8 cellular contexts compared by ENCODE assay signal in the genomic region with DNA sequence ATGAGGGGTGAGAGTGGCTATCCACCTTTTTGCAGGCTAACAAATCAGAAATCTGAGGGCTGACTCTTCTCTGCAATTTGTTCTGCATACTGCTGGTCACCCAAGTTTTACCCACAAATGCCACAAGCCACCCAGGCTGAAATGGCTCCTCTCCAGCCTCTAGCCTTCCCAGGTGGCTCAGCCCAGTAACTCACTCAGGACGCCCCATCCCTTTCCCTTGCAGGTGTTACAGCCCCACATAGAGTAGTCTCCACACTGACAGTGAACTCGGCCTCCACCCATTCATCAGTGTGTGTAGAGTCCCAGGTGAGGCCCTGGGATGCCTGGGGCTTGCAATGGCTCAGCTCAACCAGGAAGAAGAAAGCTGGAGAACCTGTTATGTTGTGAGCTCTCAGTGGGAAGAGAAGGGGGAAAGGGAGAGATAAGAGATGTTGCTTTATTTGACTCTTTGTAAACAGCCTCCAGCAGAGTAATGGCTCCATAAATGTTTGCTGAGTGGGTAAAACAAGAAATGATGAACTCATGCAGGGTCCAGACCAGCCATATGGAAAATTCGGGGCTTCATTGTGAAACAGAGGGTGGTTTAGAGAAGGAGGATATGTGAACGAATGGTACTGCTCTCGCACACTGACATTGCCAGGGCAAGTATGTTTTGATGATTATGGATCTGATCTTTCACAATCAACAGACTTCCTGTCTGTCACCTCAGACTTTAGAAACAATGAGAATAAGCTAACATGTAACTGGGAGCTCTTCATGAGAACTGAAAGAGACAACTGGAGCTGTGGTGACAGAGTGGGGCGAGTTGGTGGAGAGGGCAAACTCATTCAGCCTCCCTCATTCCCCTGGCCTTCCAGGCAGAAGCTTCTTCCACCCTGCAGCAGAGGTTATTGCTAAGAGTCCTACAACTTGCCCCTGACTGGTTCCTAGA.
A peak's percentile ranks its signal among the peaks of the same experiment; 100 is the strongest.
DNase-seq lines count a peak whose midpoint lies in the region; ATAC-seq, FAIRE-seq and TF ChIP-seq lines count a peak whose summit lies in the region.

No MANE protein-coding gene starts in this region.

- peaks cover 3% of the 10 kb centered on the region for H3K9me3 Mint-ChIP-seq in activated naive CD8-positive, alpha-beta T cell treated with anti-CD3 and anti-CD28 coated beads, Interleukin-2, amount 10 ng/mL, durations not matched to agents 7 days and 5 days

- H3K27ac Mint-ChIP-seq in activated naive CD8-positive, alpha-beta T cell treated with anti-CD3 and anti-CD28 coated beads, Interleukin-2, amount 10 ng/mL, durations not matched to agents 7 days and 5 days = peak overlapping the region; percentile 10

- DNase-seq in GM12891 (ENCODE audit: insufficient read length, low spot score) = no peak
- no peak for DNase-seq in activated naive CD8-positive, alpha-beta T cell treated with anti-CD3 and anti-CD28 coated beads, Interleukin-2, amount 10 ng/mL, durations not matched to agents 7 days and 5 days
- DNase-seq in foreskin melanocyte = no peak
- DNase-seq in SW480 (ENCODE audit: low spot score) = no peak
- DNase-seq in D341Med (ENCODE audit: low spot score) = no peak
- DNase-seq in medulla oblongata (ENCODE audit: extremely low spot score) = no peak

- FAIRE-seq in GM12891 (lab: Jason Lieb, UNC) = peak; percentile 94

- ATAC-seq in GM21381 (IDR thresholded peaks at IDR 0.05; ENCODE audit: unreplicated experiment) (peak; percentile 79), HG03521 (IDR thresholded peaks at IDR 0.05; ENCODE audit: unreplicated experiment) (peak; percentile 64)
- peak; percentile 65 for ATAC-seq in activated naive CD8-positive, alpha-beta T cell treated with anti-CD3 and anti-CD28 coated beads, Interleukin-2, amount 10 ng/mL, durations not matched to agents 7 days and 5 days (ENCODE audit: low read depth)

- TF ChIP-seq POLR2A in GM12891 (IDR thresholded peaks at IDR 0.05; ENCODE audit: low read depth, low read length) = no peak

- H3K4me3 Mint-ChIP-seq in activated naive CD8-positive, alpha-beta T cell treated with anti-CD3 and anti-CD28 coated beads, Interleukin-2, amount 10 ng/mL, durations not matched to agents 7 days and 5 days = no peak overlapping the region

- H3K36me3 Mint-ChIP-seq in activated naive CD8-positive, alpha-beta T cell treated with anti-CD3 and anti-CD28 coated beads, Interleukin-2, amount 10 ng/mL, durations not matched to agents 7 days and 5 days = no peaks in the 10 kb centered on the region

- no peaks in the 10 kb centered on the region for H3K27me3 Mint-ChIP-seq in activated naive CD8-positive, alpha-beta T cell treated with anti-CD3 and anti-CD28 coated beads, Interleukin-2, amount 10 ng/mL, durations not matched to agents 7 days and 5 days

- peaks cover 15% of the 10 kb centered on the region for H3K4me1 Mint-ChIP-seq in activated naive CD8-positive, alpha-beta T cell treated with anti-CD3 and anti-CD28 coated beads, Interleukin-2, amount 10 ng/mL, durations not matched to agents 7 days and 5 days

- POLR2A ChIA-PET in activated naive CD8-positive, alpha-beta T cell treated with anti-CD3 and anti-CD28 coated beads, Interleukin-2, amount 10 ng/mL, durations not matched to agents 7 days and 5 days (lab: Charles Lee) = no interaction called here

TF ChIP-seq in GM12891, 5 proteins besides CTCF, POLR2A, EP300 and RAD21:
- TF ChIP-seq POU2F2 (IDR thresholded peaks at IDR 0.05; ENCODE audit: low read depth, low read length) (0 out of 2 replicates have a peak, but pooled peaks have one; percentile 15), SPI1 (IDR thresholded peaks at IDR 0.05; ENCODE audit: low read depth, low read length) (peak; percentile 53), POLR2AphosphoS5 (IDR thresholded peaks at IDR 0.05; ENCODE audit: low read depth, low read length) (no peak), PAX5 (IDR thresholded peaks at IDR 0.05; ENCODE audit: insufficient read depth, low read length, severe bottlenecking) (no peak), TAF1 (IDR thresholded peaks at IDR 0.05; ENCODE audit: low read depth, low read length) (no peak)
